ENCODE assay signal across 8 cellular contexts in the genomic region with DNA sequence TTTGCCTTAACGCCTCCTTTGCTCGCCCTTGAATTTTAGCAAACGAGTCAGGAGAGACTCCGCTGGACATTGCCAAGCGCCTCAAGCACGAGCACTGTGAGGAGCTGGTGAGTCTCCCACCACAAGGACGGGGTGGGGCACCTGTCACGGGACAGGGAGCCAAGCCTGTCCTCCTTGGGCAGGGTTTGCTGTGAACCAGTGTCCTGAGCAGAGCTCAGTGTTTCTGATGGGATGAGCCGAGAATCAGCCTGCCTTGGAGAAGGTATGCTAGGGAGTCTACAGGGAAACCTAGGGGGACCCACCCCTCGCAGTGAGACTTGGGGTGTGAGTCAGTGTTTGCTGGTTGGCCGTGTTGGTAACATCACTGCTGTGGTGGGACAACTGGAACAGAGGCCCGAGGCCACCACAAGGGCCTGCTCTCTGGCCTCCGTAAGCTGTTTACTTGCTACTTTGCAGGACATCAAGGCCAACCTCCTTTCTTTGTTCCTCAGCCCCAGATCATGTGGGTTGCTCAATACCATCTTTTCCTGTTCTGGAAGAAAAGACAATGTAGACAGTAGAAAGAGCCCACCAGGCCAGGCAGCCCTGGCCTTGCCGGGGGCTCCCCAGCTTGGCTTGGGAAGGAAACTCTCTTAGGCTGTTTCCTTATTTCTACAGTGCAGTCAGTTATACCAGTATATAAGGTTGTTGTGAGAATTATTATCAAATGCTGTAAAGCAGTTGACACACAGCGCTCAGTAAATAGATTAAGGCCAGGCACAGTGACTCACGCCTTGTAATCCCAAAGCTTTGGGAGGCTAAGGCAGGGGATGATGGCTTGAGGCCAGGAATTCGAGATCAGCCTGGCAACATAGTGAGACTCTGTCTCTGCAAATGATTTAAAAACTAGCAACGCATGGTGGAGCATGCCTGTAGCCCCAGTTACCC. TPM values are rescaled to one million over a fixed set of nuclear protein-coding genes. Genes with fewer than 3 reads are reported as not detected.
DNase-seq lines count a peak whose midpoint lies in the region; ATAC-seq and TF ChIP-seq lines count a peak whose summit lies in the region.

No MANE protein-coding gene starts in this region.

- no peaks in the 10 kb centered on the region for H3K27me3 ChIP-seq in upper lobe of right lung

- WGBS in lower leg skin, 2 donors, result 59 to 68% methylated on average over 18 of the region's 18 CpGs

- DNase-seq in cardiac fibroblast (ENCODE audit: low read depth in 2 of 2) (peak; percentile 95), lower leg skin (ENCODE audit: low spot score in 2 of 2) (peak; percentile 75 to 92), upper lobe of right lung (peak; percentile 44), HuH-7 (ENCODE audit: low spot score) (no peak), occipital lobe (lab: John Stamatoyannopoulos, UW) (no peak), HK-2 (ENCODE audit: unreplicated experiment) (no peak)

- H3K36me3 ChIP-seq in upper lobe of right lung, result no peaks in the 10 kb centered on the region

- TF ChIP-seq EP300 in Ishikawa (IDR thresholded peaks at IDR 0.05; ENCODE audit: borderline replicate concordance), result no peak

- H3K4me3 ChIP-seq in cardiac fibroblast (replicated peaks in 1 of 2; ENCODE audit: low read depth in 2 of 2, low read length in 2 of 2) (no peak overlapping the region), lower leg skin (ENCODE audit: low read depth, poor library complexity, severe bottlenecking) (no peak overlapping the region), upper lobe of right lung (no peak overlapping the region)

- intact Hi-C loops in lower leg skin (cut with DNase I; ENCODE audit: low total_unique reads), result no loop called here
- intact Hi-C loops in upper lobe of right lung (cut with DNase I), result no loop called here

- peaks cover 29% of the 10 kb centered on the region for H3K4me1 ChIP-seq in upper lobe of right lung

- TF ChIP-seq POLR2A in lower leg skin (IDR thresholded peaks at IDR 0.05), result no peak

- peak overlapping the region; percentile 51 for H3K27ac ChIP-seq in upper lobe of right lung

- no peak for TF ChIP-seq RAD21 in Ishikawa (IDR thresholded peaks at IDR 0.05; ENCODE audit: low read depth)

- TF ChIP-seq CTCF in cardiac fibroblast (IDR thresholded peaks at IDR 0.05; ENCODE audit: low read depth, low read length) (no peak), lower leg skin (IDR thresholded peaks at IDR 0.05) (no peak), upper lobe of right lung (IDR thresholded peaks at IDR 0.05) (no peak)

- H3K9me3 ChIP-seq in upper lobe of right lung, result no peaks in the 10 kb centered on the region

- ATAC-seq in upper lobe of right lung (no peak), GM18870 (IDR thresholded peaks at IDR 0.05; ENCODE audit: unreplicated experiment) (no peak)

TF ChIP-seq in Ishikawa, 13 proteins besides CTCF, POLR2A, EP300 and RAD21:
- TF ChIP-seq FOXM1 (IDR thresholded peaks at IDR 0.05; ENCODE audit: borderline replicate concordance, low read depth) (no peak), TAF1 (IDR thresholded peaks at IDR 0.05; ENCODE audit: low read depth) (no peak), NFIC (IDR thresholded peaks at IDR 0.05) (peak; percentile 54)
- TF ChIP-seq, protein P1, sequence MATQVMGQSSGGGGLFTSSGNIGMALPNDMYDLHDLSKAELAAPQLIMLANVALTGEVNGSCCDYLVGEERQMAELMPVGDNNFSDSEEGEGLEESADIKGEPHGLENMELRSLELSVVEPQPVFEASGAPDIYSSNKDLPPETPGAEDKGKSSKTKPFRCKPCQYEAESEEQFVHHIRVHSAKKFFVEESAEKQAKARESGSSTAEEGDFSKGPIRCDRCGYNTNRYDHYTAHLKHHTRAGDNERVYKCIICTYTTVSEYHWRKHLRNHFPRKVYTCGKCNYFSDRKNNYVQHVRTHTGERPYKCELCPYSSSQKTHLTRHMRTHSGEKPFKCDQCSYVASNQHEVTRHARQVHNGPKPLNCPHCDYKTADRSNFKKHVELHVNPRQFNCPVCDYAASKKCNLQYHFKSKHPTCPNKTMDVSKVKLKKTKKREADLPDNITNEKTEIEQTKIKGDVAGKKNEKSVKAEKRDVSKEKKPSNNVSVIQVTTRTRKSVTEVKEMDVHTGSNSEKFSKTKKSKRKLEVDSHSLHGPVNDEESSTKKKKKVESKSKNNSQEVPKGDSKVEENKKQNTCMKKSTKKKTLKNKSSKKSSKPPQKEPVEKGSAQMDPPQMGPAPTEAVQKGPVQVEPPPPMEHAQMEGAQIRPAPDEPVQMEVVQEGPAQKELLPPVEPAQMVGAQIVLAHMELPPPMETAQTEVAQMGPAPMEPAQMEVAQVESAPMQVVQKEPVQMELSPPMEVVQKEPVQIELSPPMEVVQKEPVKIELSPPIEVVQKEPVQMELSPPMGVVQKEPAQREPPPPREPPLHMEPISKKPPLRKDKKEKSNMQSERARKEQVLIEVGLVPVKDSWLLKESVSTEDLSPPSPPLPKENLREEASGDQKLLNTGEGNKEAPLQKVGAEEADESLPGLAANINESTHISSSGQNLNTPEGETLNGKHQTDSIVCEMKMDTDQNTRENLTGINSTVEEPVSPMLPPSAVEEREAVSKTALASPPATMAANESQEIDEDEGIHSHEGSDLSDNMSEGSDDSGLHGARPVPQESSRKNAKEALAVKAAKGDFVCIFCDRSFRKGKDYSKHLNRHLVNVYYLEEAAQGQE (IDR thresholded peaks at IDR 0.05; ENCODE audit: low read depth), result no peak

RNA-seq across cellular contexts. Expression of gene ITGB1BP1, which starts 42.4 kb away (rescaled TPM):
- total RNA-seq in lower leg skin (10 to 100 TPM; 22.4 to 30.1 (median 26.5) TPM), upper lobe of right lung (78.2 TPM), occipital lobe (60.7 TPM)

RNA-seq across cellular contexts. Expression of gene CPSF3, which starts 42.5 kb away (rescaled TPM):
- total RNA-seq in lower leg skin (10 to 100 TPM; 23.0 to 34.1 (median 26.2) TPM), upper lobe of right lung (23.2 TPM), occipital lobe (34.6 TPM)

Comparison
In these comparisons a context has a peak if more than half of its experiments do, and no peak if none do; other contexts are left out.
1. DNase-seq: peak in cardiac fibroblast (2 of 2), lower leg skin (2 of 2) and upper lobe of right lung (single experiment); none in HuH-7 (single experiment), occipital lobe (single experiment) and HK-2 (single experiment).